17 cellular contexts compared by ENCODE assay signal in genomic region chr6:1244941-1245340, GRCh38.
"Had no signal": no experiment of that assay in that cellular context is flagged by ENCODE, and none has a peak within 500 bp of the region (broad histone marks: within the 10 kb centered on the region; RNA-seq: fewer than 3 reads in every experiment).

No MANE protein-coding gene starts in this region.

- H3K27me3 ChIP-seq: body of pancreas, gastrocnemius medialis, right lobe of liver, thyroid gland had no signal

- DNase-seq: activated CD4-positive, alpha-beta T cell treated with anti-CD3 and anti-CD28 coated beads for 36 hours; activated CD4-positive, alpha-beta T cell treated with anti-CD3 and anti-CD28 coated beads, Interleukin-2, amount 50 U/mL, for 48 hours; activated naive CD4-positive, alpha-beta T cell treated with anti-CD3 and anti-CD28 coated beads for 36 hours; body of pancreas; dermis blood vessel endothelial cell; effector memory CD4-positive, alpha-beta T cell; gastrocnemius medialis; kidney; left ventricle myocardium superior; right lobe of liver; stimulated activated naive CD4-positive, alpha-beta T cell; T-cell; thyroid gland had no signal

- H3K36me3 Mint-ChIP-seq: T-cell, WTC11 had no signal

- H3K9me3 ChIP-seq: body of pancreas, gastrocnemius medialis, right lobe of liver, thyroid gland had no signal

- H3K9me3 Mint-ChIP-seq: activated naive CD4-positive, alpha-beta T cell treated with anti-CD3 and anti-CD28 coated beads for 36 hours; activated T-helper 2 cell treated with anti-CD3 and anti-CD28 coated beads, Interferon-gamma antibody, Interleukin-2, Interleukin-4, amounts not matched to agents 10 μg/mL and 5 μg/mL and 100 μg/mL, durations not matched to agents 14 hours and 24 hours and 36 hours; T-cell had no signal

- H3K27ac ChIP-seq: body of pancreas, gastrocnemius medialis, right lobe of liver, thyroid gland had no signal

- H3K27ac Mint-ChIP-seq: activated CD4-positive, alpha-beta T cell treated with anti-CD3 and anti-CD28 coated beads for 36 hours; activated naive CD4-positive, alpha-beta T cell treated with anti-CD3 and anti-CD28 coated beads for 36 hours; activated T-helper 2 cell treated with anti-CD3 and anti-CD28 coated beads, Interferon-gamma antibody, Interleukin-2, Interleukin-4, amounts not matched to agents 10 μg/mL and 5 μg/mL and 100 μg/mL, durations not matched to agents 14 hours and 24 hours and 36 hours; progenitor cell of endocrine pancreas; T-cell; WTC11 had no signal

- H3K36me3 ChIP-seq: gastrocnemius medialis, right lobe of liver, thyroid gland had no signal

- H3K4me1 ChIP-seq: gastrocnemius medialis, right lobe of liver, thyroid gland had no signal

- H3K4me1 Mint-ChIP-seq: activated CD4-positive, alpha-beta T cell treated with anti-CD3 and anti-CD28 coated beads for 36 hours; neural crest cell; T-cell had no signal

- ATAC-seq: activated CD4-positive, alpha-beta T cell treated with anti-CD3 and anti-CD28 coated beads for 36 hours; body of pancreas; gastrocnemius medialis; left ventricle myocardium superior; right lobe of liver; T-cell; WTC11 had no signal

- H3K4me3 Mint-ChIP-seq: activated CD4-positive, alpha-beta T cell treated with anti-CD3 and anti-CD28 coated beads for 36 hours; activated naive CD4-positive, alpha-beta T cell treated with anti-CD3 and anti-CD28 coated beads for 36 hours; neural crest cell; T-cell; WTC11 had no signal

- H3K4me3 ChIP-seq: body of pancreas, gastrocnemius medialis, right lobe of liver, thyroid gland had no signal
